15 cellular contexts compared by ENCODE assay signal in genomic region chr11:71429701-71430100, GRCh38. TPM values are rescaled to one million over a fixed set of nuclear protein-coding genes. Genes with fewer than 3 reads are reported as not detected.
DNase-seq lines count a peak whose midpoint lies in the region; TF ChIP-seq lines count a peak whose summit lies in the region.
"Had no signal": no experiment of that assay in that cellular context is flagged by ENCODE, and none has a peak within 500 bp of the region (broad histone marks: within the 10 kb centered on the region; RNA-seq: fewer than 3 reads in every experiment).

No MANE protein-coding gene starts in this region.

- WGBS in suprapubic skin, result 82% methylated on average over 6 of the region's 6 CpGs

- H3K36me3 Mint-ChIP-seq in Calu3 (ENCODE audit: insufficient read depth, unreplicated experiment), result peaks cover 24% of the 10 kb centered on the region

- CTCF ChIA-PET in Calu3 (lab: Charles Lee), result interaction anchor here (0.8 kb wide), 1 partner anchor 11 kb away, joined by 5 read pairs; no protein-coding TSS in a partner anchor

- no peak for TF ChIP-seq POLR2A in suprapubic skin (IDR thresholded peaks at IDR 0.05)

- H3K4me1 Mint-ChIP-seq in Calu3 (ENCODE audit: low read depth, unreplicated experiment), result peaks cover 12% of the 10 kb centered on the region

- no peak overlapping the region for H3K4me3 Mint-ChIP-seq in Calu3 (ENCODE audit: low read depth, unreplicated experiment)
- H3K4me3 Mint-ChIP-seq: B cell; CD4-positive, alpha-beta T cell had no signal

- no peak overlapping the region for H3K4me3 ChIP-seq in suprapubic skin
- H3K4me3 ChIP-seq: HAP-1 had no signal

- H3K4me1 ChIP-seq in suprapubic skin, result peaks cover 49% of the 10 kb centered on the region
- H3K4me1 ChIP-seq: HAP-1 had no signal

- H3K27me3 ChIP-seq in suprapubic skin, result peaks cover 5% of the 10 kb centered on the region

- no peaks in the 10 kb centered on the region for H3K27me3 Mint-ChIP-seq in Calu3 (ENCODE audit: unreplicated experiment)
- H3K27me3 Mint-ChIP-seq: B cell; CD4-positive, alpha-beta T cell had no signal

- H3K36me3 ChIP-seq in suprapubic skin, result no peaks in the 10 kb centered on the region
- H3K36me3 ChIP-seq: HAP-1 had no signal

- H3K27ac Mint-ChIP-seq in Calu3 (ENCODE audit: unreplicated experiment), result no peak overlapping the region
- H3K27ac Mint-ChIP-seq: B cell; CD4-positive, alpha-beta T cell had no signal

- H3K9me3 Mint-ChIP-seq in Calu3 (ENCODE audit: low read depth, unreplicated experiment), result no peaks in the 10 kb centered on the region
- H3K9me3 Mint-ChIP-seq: CD4-positive, alpha-beta T cell had no signal

- H3K9me3 ChIP-seq in suprapubic skin, result no peaks in the 10 kb centered on the region
- H3K9me3 ChIP-seq: HAP-1 had no signal

- peak; percentile 1 for DNase-seq in COLO668 (lab: John Stamatoyannopoulos, UW; ENCODE audit: unreplicated experiment)
- DNase-seq in SW480 (ENCODE audit: low spot score), result peak; percentile 22
- DNase-seq in mesenteric fat pad (ENCODE audit: low spot score), result peak; percentile 68
- peak; percentile 34 to 43 for DNase-seq in suprapubic skin (ENCODE audit: low spot score in 2 of 2)
- DNase-seq in NCI-H146 (lab: John Stamatoyannopoulos, UW), result no peak
- no peak for DNase-seq in effector CD4-positive, alpha-beta T cell
- DNase-seq in Calu3, result no peak
- DNase-seq: ACHN; CD4-positive, alpha-beta T cell; DND-41; GDM1; GOT3 had no signal

- TF ChIP-seq CTCF in suprapubic skin (IDR thresholded peaks at IDR 0.05), result no peak
- no peak for TF ChIP-seq CTCF in Calu3 (IDR thresholded peaks at IDR 0.05; ENCODE audit: unreplicated experiment)

- no peak overlapping the region for H3K27ac ChIP-seq in suprapubic skin
- H3K27ac ChIP-seq: HL-60 had no signal

- intact Hi-C loops in Calu3 (cut with micrococcal nuclease; ENCODE audit: unreplicated experiment), result no loop called here

- no TSS peak for BruUV-seq in Calu3 (replicated peaks; lab: Mats Ljungman, UMichigan)

- TF ChIP-seq EP300 in suprapubic skin (IDR thresholded peaks at IDR 0.05), result no peak

RNA-seq across cellular contexts. Expression of gene DHCR7, which starts 18.5 kb away (rescaled TPM):
- total RNA-seq in mesenteric fat pad, result 26.3 TPM
- 100 to 1,000 TPM in 1 of 4 donors, 10 to 100 TPM in 3; 41.8 to 140 (median 76.7) TPM for total RNA-seq in suprapubic skin
- 185 and 211 TPM in 2 replicates for total RNA-seq in Calu3 (2022)

RNA-seq across cellular contexts. Expression of gene NADSYN1, which starts 23.3 kb away (rescaled TPM):
- total RNA-seq in mesenteric fat pad (48.0 TPM), suprapubic skin (100 to 1,000 TPM in 1 of 4 donors, 10 to 100 TPM in 3; 51.5 to 120 (median 61.3) TPM), Calu3 (2022) (79.7 and 91.1 TPM in 2 replicates)

Comparison
In these comparisons a context has a peak if more than half of its experiments do, and no peak if none do; other contexts are left out.
1. DNase-seq: peak in COLO668 (single experiment), SW480 (single experiment), mesenteric fat pad (single experiment) and suprapubic skin (2 of 2); none in NCI-H146 (single experiment), effector CD4-positive, alpha-beta T cell (single experiment) and Calu3 (single experiment).